In genomic region chr19:39211731-39212376, GRCh38 we compare ENCODE assay signal across 1 cellular context.
TF ChIP-seq lines count a peak whose summit lies in the region.

No MANE protein-coding gene starts in this region.

TF ChIP-seq in K562, 482 proteins besides CTCF, POLR2A, EP300 and RAD21:
- TF ChIP-seq LCOR (CRISPR knock-in tag; IDR thresholded peaks at IDR 0.05), result 0 out of 2 replicates have a peak, but pooled peaks have one; percentile 63
- no peak for TF ChIP-seq ZBTB17 (CRISPR knock-in tag; IDR thresholded peaks at IDR 0.05)
- no peak for TF ChIP-seq BACH1 (tag; IDR thresholded peaks at IDR 0.05)
